ENCODE assay signal across 12 cellular contexts in genomic region chr9:6076856-6077255, GRCh38.
"Had no signal": no experiment of that assay in that cellular context is flagged by ENCODE, and none has a peak within 500 bp of the region (broad histone marks: within the 10 kb centered on the region; RNA-seq: fewer than 3 reads in every experiment).

No MANE protein-coding gene starts in this region.

- H3K9me3 Mint-ChIP-seq: activated B cell treated with CpG ODN at 0.5 μM for 24 hours; activated CD4-positive, alpha-beta T cell treated with anti-CD3 and anti-CD28 coated beads, Interleukin-2, amount 10 ng/mL, durations not matched to agents 7 days and 5 days; stimulated activated naive CD8-positive, alpha-beta T cell treated with anti-CD3 and anti-CD28 coated beads, Interleukin-15, Interleukin-2, amounts not matched to agents 100 ng/mL and 50 ng/mL, for 24 hours; T-helper 1 cell treated with Interleukin-12 subunit alpha and Interleukin-12 subunit beta and Interleukin-4 antibody, amounts not matched to agents 30 μg/mL and 1 μg/mL, for 36 hours had no signal

- DNase-seq: activated B cell treated with CpG ODN at 0.5 μM for 24 hours; activated CD4-positive, alpha-beta T cell treated with anti-CD3 and anti-CD28 coated beads, Interleukin-2, amount 10 ng/mL, durations not matched to agents 7 days and 5 days; activated effector memory CD4-positive, alpha-beta T cell treated with Interleukin-2 at 50 U/mL for 16 hours; hippocampal formation; naive B cell; retina; stimulated activated CD4-positive, alpha-beta T cell treated with anti-CD3 and anti-CD28 coated beads, Interleukin-15, amount 100 ng/mL, for 24 hours; stimulated activated CD4-positive, alpha-beta T cell treated with anti-CD3 and anti-CD28 coated beads, Interleukin-4, amount 100 ng/mL, for 24 hours had no signal

- H3K4me3 ChIP-seq: lung had no signal

- H3K27ac Mint-ChIP-seq: activated B cell treated with CpG ODN at 0.5 μM for 24 hours; activated CD4-positive, alpha-beta T cell treated with anti-CD3 and anti-CD28 coated beads, Interleukin-2, amount 10 ng/mL, durations not matched to agents 7 days and 5 days; activated naive CD8-positive, alpha-beta T cell; naive B cell; stimulated activated naive CD8-positive, alpha-beta T cell treated with anti-CD3 and anti-CD28 coated beads, Interleukin-15, Interleukin-2, amounts not matched to agents 100 ng/mL and 50 ng/mL, for 24 hours; T-helper 1 cell treated with Interleukin-12 subunit alpha and Interleukin-12 subunit beta and Interleukin-4 antibody, amounts not matched to agents 30 μg/mL and 1 μg/mL, for 36 hours had no signal

- H3K4me3 Mint-ChIP-seq: activated B cell treated with CpG ODN at 0.5 μM for 24 hours; activated CD4-positive, alpha-beta T cell treated with anti-CD3 and anti-CD28 coated beads, Interleukin-2, amount 10 ng/mL, durations not matched to agents 7 days and 5 days; activated naive CD8-positive, alpha-beta T cell; naive B cell; stimulated activated naive CD8-positive, alpha-beta T cell treated with anti-CD3 and anti-CD28 coated beads, Interleukin-15, Interleukin-2, amounts not matched to agents 100 ng/mL and 50 ng/mL, for 24 hours; T-helper 1 cell treated with Interleukin-12 subunit alpha and Interleukin-12 subunit beta and Interleukin-4 antibody, amounts not matched to agents 30 μg/mL and 1 μg/mL, for 36 hours had no signal

- H3K27me3 Mint-ChIP-seq: activated naive CD8-positive, alpha-beta T cell; stimulated activated naive CD8-positive, alpha-beta T cell treated with anti-CD3 and anti-CD28 coated beads, Interleukin-15, Interleukin-2, amounts not matched to agents 100 ng/mL and 50 ng/mL, for 24 hours had no signal
